22 cellular contexts compared by ENCODE assay signal in genomic region chr3:71885001-71885400, GRCh38.
"Had no signal": no experiment of that assay in that cellular context is flagged by ENCODE, and none has a peak within 500 bp of the region (broad histone marks: within the 10 kb centered on the region; RNA-seq: fewer than 3 reads in every experiment).

No MANE protein-coding gene starts in this region.

- H3K4me1 ChIP-seq: left lung, psoas muscle, sigmoid colon, uterus had no signal

- ATAC-seq: left lung; naive thymus-derived CD8-positive, alpha-beta T cell; psoas muscle; stimulated activated effector memory CD8-positive, alpha-beta T cell treated with anti-CD3 and anti-CD28 coated beads, Interleukin-12 subunit alpha, Interleukin-12 subunit beta, amount 100 ng/mL, for 72 hours had no signal

- H3K9me3 ChIP-seq: left lung, psoas muscle, sigmoid colon, uterus had no signal

- DNase-seq: activated CD4-positive, alpha-beta T cell treated with anti-CD3 and anti-CD28 coated beads, Interleukin-2, amount 10 ng/mL, durations not matched to agents 7 days and 5 days; activated CD4-positive, CD25-positive, alpha-beta regulatory T cell; activated CD8-positive, alpha-beta memory T cell treated with anti-CD3 and anti-CD28 coated beads for 24 hours; activated naive CD8-positive, alpha-beta T cell treated with anti-CD3 and anti-CD28 coated beads for 36 hours; amygdala; cortex of kidney; effector CD8-positive, alpha-beta T cell; head of caudate nucleus; left lung; mammary epithelial cell; naive thymus-derived CD8-positive, alpha-beta T cell; occipital lobe; psoas muscle; sigmoid colon; stimulated activated CD4-positive, alpha-beta T cell treated with anti-CD3 and anti-CD28 coated beads, Interleukin-12 subunit alpha, Interleukin-12 subunit beta, amount 100 ng/mL, for 4 hours; stimulated activated CD4-positive, alpha-beta T cell treated with anti-CD3 and anti-CD28 coated beads, Interleukin-2, amount 100 ng/mL, for 24 hours; T-helper 2 cell; uterus had no signal

- H3K27me3 ChIP-seq: sigmoid colon, uterus had no signal

- H3K4me3 ChIP-seq: left lung, psoas muscle, sigmoid colon, uterus had no signal

- H3K36me3 ChIP-seq: left lung, sigmoid colon, uterus had no signal

- FAIRE-seq: frontal cortex, keratinocyte, TTC549 had no signal

- H3K27ac ChIP-seq: left lung, psoas muscle, sigmoid colon, uterus had no signal
